10 cellular contexts compared by ENCODE assay signal in genomic region chr15:67115567-67115966, GRCh38. TPM values are rescaled to one million over a fixed set of nuclear protein-coding genes. Genes with fewer than 3 reads are reported as not detected.
DNase-seq lines count a peak whose midpoint lies in the region; ATAC-seq and TF ChIP-seq lines count a peak whose summit lies in the region.
"Had no signal": no experiment of that assay in that cellular context is flagged by ENCODE, and none has a peak within 500 bp of the region (broad histone marks: within the 10 kb centered on the region; RNA-seq: fewer than 3 reads in every experiment).

No MANE protein-coding gene starts in this region.

- TF ChIP-seq CTCF in esophagus squamous epithelium (IDR thresholded peaks at IDR 0.05) = no peak

- H3K9me3 ChIP-seq in esophagus squamous epithelium = no peaks in the 10 kb centered on the region

- peaks cover 65% of the 10 kb centered on the region for H3K36me3 Mint-ChIP-seq in activated CD4-positive, alpha-beta T cell treated with anti-CD3 and anti-CD28 coated beads, Interleukin-2, amount 10 ng/mL, durations not matched to agents 24 days and 14 days (ENCODE audit: low read depth)
- peaks cover 32% of the 10 kb centered on the region for H3K36me3 Mint-ChIP-seq in T-cell
- H3K36me3 Mint-ChIP-seq in stimulated activated naive B cell treated with anti-CD40 and anti-IgM and Interleukin-4, amounts not matched to agents 10 μg/mL and 1 μg/mL and 100 μg/mL, for 72 hours = peaks cover 21 to 38% of the 10 kb centered on the region in 2 donors

- no peak overlapping the region for H3K4me3 ChIP-seq in esophagus squamous epithelium

- H3K9me3 Mint-ChIP-seq in activated CD4-positive, alpha-beta T cell treated with anti-CD3 and anti-CD28 coated beads, Interleukin-2, amount 10 ng/mL, durations not matched to agents 24 days and 14 days = peaks cover 11% of the 10 kb centered on the region
- H3K9me3 Mint-ChIP-seq in T-cell = peaks cover 0 to 4% (median 0%) of the 10 kb centered on the region in 3 donors
- peaks cover 4 to 5% of the 10 kb centered on the region in 2 donors for H3K9me3 Mint-ChIP-seq in stimulated activated naive B cell treated with anti-CD40 and anti-IgM and Interleukin-4, amounts not matched to agents 10 μg/mL and 1 μg/mL and 100 μg/mL, for 72 hours

- peak overlapping the region; percentile 99 for H3K27ac Mint-ChIP-seq in activated CD4-positive, alpha-beta T cell treated with anti-CD3 and anti-CD28 coated beads, Interleukin-2, amount 10 ng/mL, durations not matched to agents 24 days and 14 days
- H3K27ac Mint-ChIP-seq in T-cell = peak overlapping the region; percentile 93 to 97
- H3K27ac Mint-ChIP-seq in stimulated activated naive B cell treated with anti-CD40 and anti-IgM and Interleukin-4, amounts not matched to agents 10 μg/mL and 1 μg/mL and 100 μg/mL, for 72 hours = peak overlapping the region; percentile 76

- H3K4me1 ChIP-seq in esophagus squamous epithelium = peaks cover 38 to 79% (median 67%) of the 10 kb centered on the region in 3 donors

- H3K27me3 ChIP-seq in esophagus squamous epithelium = no peaks in the 10 kb centered on the region

- peaks cover 86% of the 10 kb centered on the region for H3K4me1 Mint-ChIP-seq in activated CD4-positive, alpha-beta T cell treated with anti-CD3 and anti-CD28 coated beads, Interleukin-2, amount 10 ng/mL, durations not matched to agents 24 days and 14 days
- H3K4me1 Mint-ChIP-seq in T-cell = peaks cover 80 to 92% (median 86%) of the 10 kb centered on the region in 3 donors
- H3K4me1 Mint-ChIP-seq in stimulated activated naive B cell treated with anti-CD40 and anti-IgM and Interleukin-4, amounts not matched to agents 10 μg/mL and 1 μg/mL and 100 μg/mL, for 72 hours = peaks cover 71 to 82% of the 10 kb centered on the region in 2 donors

- peak overlapping the region in 3 of 4 donors; percentile 46 to 93 (median 63) for H3K27ac ChIP-seq in esophagus squamous epithelium

- no peaks in the 10 kb centered on the region for H3K36me3 ChIP-seq in esophagus squamous epithelium

- no peaks in the 10 kb centered on the region for H3K27me3 Mint-ChIP-seq in activated CD4-positive, alpha-beta T cell treated with anti-CD3 and anti-CD28 coated beads, Interleukin-2, amount 10 ng/mL, durations not matched to agents 24 days and 14 days
- H3K27me3 Mint-ChIP-seq in T-cell = no peaks in the 10 kb centered on the region
- H3K27me3 Mint-ChIP-seq in stimulated activated naive B cell treated with anti-CD40 and anti-IgM and Interleukin-4, amounts not matched to agents 10 μg/mL and 1 μg/mL and 100 μg/mL, for 72 hours = no peaks in the 10 kb centered on the region

- peak overlapping the region; percentile 62 for H3K4me3 Mint-ChIP-seq in activated CD4-positive, alpha-beta T cell treated with anti-CD3 and anti-CD28 coated beads, Interleukin-2, amount 10 ng/mL, durations not matched to agents 24 days and 14 days
- peak overlapping the region; percentile 22 to 45 (median 31) for H3K4me3 Mint-ChIP-seq in T-cell
- peak overlapping the region; percentile 10 to 26 for H3K4me3 Mint-ChIP-seq in stimulated activated naive B cell treated with anti-CD40 and anti-IgM and Interleukin-4, amounts not matched to agents 10 μg/mL and 1 μg/mL and 100 μg/mL, for 72 hours

- intact Hi-C loops in activated CD4-positive, alpha-beta T cell treated with anti-CD3 and anti-CD28 coated beads, Interleukin-2, amount 10 ng/mL, durations not matched to agents 24 days and 14 days (cut with micrococcal nuclease) = loop anchor here (1.0 to 5.0 kb wide), 3 partner anchors 9 to 48 kb away; partner anchors contain the start of gene SMAD3
- intact Hi-C loops in esophagus squamous epithelium (cut with DNase I) = no loop called here

- no peak for ATAC-seq in T-cell (replicated peaks in 1 of 4)
- ATAC-seq in stimulated activated naive B cell treated with anti-CD40 and anti-IgM and Interleukin-4, amounts not matched to agents 10 μg/mL and 1 μg/mL and 100 μg/mL, for 72 hours (replicated peaks) = peak; percentile 56 to 58

- no peak for TF ChIP-seq POLR2A in esophagus squamous epithelium (IDR thresholded peaks at IDR 0.05)

- no peak for DNase-seq in activated CD4-positive, alpha-beta T cell treated with anti-CD3 and anti-CD28 coated beads, Interleukin-2, amount 10 ng/mL, durations not matched to agents 24 days and 14 days
- no peak for DNase-seq in activated CD4-positive, alpha-beta T cell treated with anti-CD3 and anti-CD28 coated beads, Interleukin-2, amount 50 U/mL, for 4 hours
- DNase-seq in T-cell (no peak), esophagus squamous epithelium (lab: John Stamatoyannopoulos, UW) (no peak), cortex of kidney (lab: John Stamatoyannopoulos, UW) (no peak), HPDE6-E6E7 (ENCODE audit: extremely low spot score) (no peak), kidney tubule cell (ENCODE audit: low spot score) (no peak)
- no peak for DNase-seq in stimulated activated naive B cell treated with anti-CD40 and anti-IgM and Interleukin-4, amounts not matched to agents 10 μg/mL and 1 μg/mL and 100 μg/mL, for 72 hours
- DNase-seq: NCI-H1105 treated with DMSO at 0.1 percent for 48 hours, SK-N-SH had no signal

- POLR2A ChIA-PET in T-cell (lab: Charles Lee) = interaction anchor here in 1 of 2 donors (0.6 kb wide), 1 partner anchor 76 kb away, joined by 5 read pairs; no protein-coding TSS in a partner anchor

- WGBS in esophagus squamous epithelium, 2 donors = 45 to 93% methylated on average over 2 of the region's 2 CpGs

- CTCF ChIA-PET in T-cell (lab: Charles Lee) = no interaction called here

RNA-seq across cellular contexts. Expression of gene SMAD3, which starts 50.2 kb away (rescaled TPM):
- total RNA-seq in activated CD4-positive, alpha-beta T cell treated with anti-CD3 and anti-CD28 coated beads, Interleukin-2, amount 10 ng/mL, durations not matched to agents 24 days and 14 days = 59.9 and 61.6 TPM in 2 replicates
- total RNA-seq in T-cell (100 to 1,000 TPM in 3 of 5 donors, 10 to 100 TPM in 2; 55.4 to 159 (median 110) TPM), esophagus squamous epithelium (100 to 1,000 TPM in 2 of 4 donors, 10 to 100 TPM in 2; 70.8 to 134 (median 105) TPM)

Comparison
In these comparisons a context has a peak if more than half of its experiments do, and no peak if none do; other contexts are left out.
1. ATAC-seq: peak in stimulated activated naive B cell treated with anti-CD40 and anti-IgM and Interleukin-4, amounts not matched to agents 10 μg/mL and 1 μg/mL and 100 μg/mL, for 72 hours (2 of 2); none in T-cell (0 of 4).
2. Peak in every context shown above with its lines, with median percentiles within 50 percentile points of each other: H3K27ac Mint-ChIP-seq and H3K4me3 Mint-ChIP-seq.